In genomic region chr11:63837719-63838118, GRCh38 we compare ENCODE assay signal across 8 cellular contexts. TPM values are rescaled to one million over a fixed set of nuclear protein-coding genes. Genes with fewer than 3 reads are reported as not detected.
DNase-seq lines count a peak whose midpoint lies in the region; ATAC-seq and TF ChIP-seq lines count a peak whose summit lies in the region.

No MANE protein-coding gene starts in this region.

- in situ Hi-C loops in GM23248 (cut with MboI): loop anchor here (5.0 kb wide), 1 partner anchor 105 kb away; no protein-coding TSS in a partner anchor

- no peak for TF ChIP-seq CTCF in Peyer's patch (IDR thresholded peaks at IDR 0.05)
- no peak for TF ChIP-seq CTCF in esophagus squamous epithelium (IDR thresholded peaks at IDR 0.05)

- H3K9ac ChIP-seq in GM23248: peak overlapping the region; percentile 92; the same call in 1 of the 2 replicates

- ATAC-seq in HG03159 (IDR thresholded peaks at IDR 0.05; ENCODE audit: unreplicated experiment): no peak

- no peaks in the 10 kb centered on the region for H3K36me3 ChIP-seq in GM23248 (ENCODE audit: low read depth)
- peaks cover 0 to 4% (median 0%) of the 10 kb centered on the region in 3 donors for H3K36me3 ChIP-seq in Peyer's patch
- no peaks in the 10 kb centered on the region for H3K36me3 ChIP-seq in esophagus squamous epithelium

- intact Hi-C loops in esophagus squamous epithelium (cut with DNase I): loop anchor here (2.0 to 10.0 kb wide), 3 partner anchors 57 to 307 kb away; no protein-coding TSS in a partner anchor

- H3K4me3 ChIP-seq in GM23248 (no peak overlapping the region), Peyer's patch (no peak overlapping the region), esophagus squamous epithelium (peak overlapping the region in 2 of 4 donors; percentile 75 to 98), skin epidermis (peak overlapping the region in 3 of 7 experiments; percentile 75 to 93 (median 88))

- peaks cover 6% of the 10 kb centered on the region for H3F3A ChIP-seq in GM23248 (ENCODE audit: insufficient read depth)

- no peaks in the 10 kb centered on the region for H3K9me2 ChIP-seq in GM23248 (ENCODE audit: insufficient read depth)

- 47% methylated on average over 5 of the region's 5 CpGs for WGBS in GM23248 (ENCODE audit: low coverage in 1 of 2, low lambda C conversion rate in 2 of 2, missing lambda C conversion rate in 2 of 2), 2 experiments
- WGBS in esophagus squamous epithelium, 2 donors: 40 to 73% methylated on average over 1 to 2 of the region's 5 CpGs

- H4K20me1 ChIP-seq in GM23248 (ENCODE audit: insufficient read depth): peaks cover 4% of the 10 kb centered on the region

- peak overlapping the region; percentile 86; the same call in 1 of the 2 replicates for H2AFZ ChIP-seq in GM23248

- H3K4me2 ChIP-seq in GM23248 (ENCODE audit: unreplicated experiment): no peak overlapping the region

- TF ChIP-seq POLR2A in Peyer's patch (IDR thresholded peaks at IDR 0.05) (no peak), esophagus squamous epithelium (IDR thresholded peaks at IDR 0.05) (no peak)

- H3K27ac ChIP-seq in GM23248 (no peak overlapping the region), Peyer's patch (peak overlapping the region; percentile 82 to 95 (median 92)), esophagus squamous epithelium (peak overlapping the region; percentile 79 to 96 (median 95)), skin epidermis (peak overlapping the region in 20 of 21 experiments; percentile 44 to 97 (median 88))

- H3K4me1 ChIP-seq in GM23248 (ENCODE audit: insufficient read depth) (peaks cover 16% of the 10 kb centered on the region), Peyer's patch (peaks cover 9 to 43% (median 18%) of the 10 kb centered on the region in 4 donors), esophagus squamous epithelium (peaks cover 30 to 45% (median 32%) of the 10 kb centered on the region in 3 donors)

- no peaks in the 10 kb centered on the region for H3K27me3 ChIP-seq in GM23248 (replicated peaks; ENCODE audit: insufficient read depth)
- H3K27me3 ChIP-seq in Peyer's patch: no peaks in the 10 kb centered on the region
- no peaks in the 10 kb centered on the region for H3K27me3 ChIP-seq in esophagus squamous epithelium

- H3K9me3 ChIP-seq in GM23248 (ENCODE audit: low read depth) (no peaks in the 10 kb centered on the region), Peyer's patch (no peaks in the 10 kb centered on the region), esophagus squamous epithelium (no peaks in the 10 kb centered on the region)

- peaks cover 35% of the 10 kb centered on the region for H3K79me2 ChIP-seq in GM23248 (ENCODE audit: insufficient read depth)

- DNase-seq in GM23248: no peak
- DNase-seq in Peyer's patch: no peak
- no peak for DNase-seq in esophagus squamous epithelium (lab: John Stamatoyannopoulos, UW)
- DNase-seq in retina: no peak
- no peak for DNase-seq in stimulated activated CD4-positive, alpha-beta T cell treated with anti-CD3 and anti-CD28 coated beads, Interleukin-2, amount 100 ng/mL, for 48 hours
- DNase-seq in NCI-H2171 (lab: John Stamatoyannopoulos, UW): no peak

RNA-seq across cellular contexts. Expression of gene MARK2, which starts 1.2 kb away (rescaled TPM):
- 14.8 and 15.8 TPM in 2 replicates for total RNA-seq in GM23248 (2014; rRNA removed; shearing (Covaris generic))
- polyA plus RNA-seq in GM23248 (2016; fragmentation: Nextera tagmentation; extraction: Ambion mirVana): 8.6 and 8.9 TPM in 2 replicates
- total RNA-seq in Peyer's patch: 10 to 100 TPM; 34.7 to 82.9 (median 72.1) TPM
- total RNA-seq in esophagus squamous epithelium: 10 to 100 TPM; 47.0 to 91.0 (median 62.2) TPM

RNA-seq across cellular contexts. Expression of gene SPINDOC, which starts 24.5 kb away (rescaled TPM):
- 10.6 and 15.3 TPM in 2 replicates for total RNA-seq in GM23248 (2014; rRNA removed; shearing (Covaris generic))
- polyA plus RNA-seq in GM23248 (2016; fragmentation: Nextera tagmentation; extraction: Ambion mirVana): 0.30 and 0.86 TPM in 2 replicates
- total RNA-seq in Peyer's patch: 10 to 100 TPM in 1 of 4 donors, 1 to 10 TPM in 3; 3.5 to 15.7 (median 6.4) TPM
- total RNA-seq in esophagus squamous epithelium: 1 to 10 TPM; 3.4 to 8.8 (median 6.1) TPM
